In the genomic region with DNA sequence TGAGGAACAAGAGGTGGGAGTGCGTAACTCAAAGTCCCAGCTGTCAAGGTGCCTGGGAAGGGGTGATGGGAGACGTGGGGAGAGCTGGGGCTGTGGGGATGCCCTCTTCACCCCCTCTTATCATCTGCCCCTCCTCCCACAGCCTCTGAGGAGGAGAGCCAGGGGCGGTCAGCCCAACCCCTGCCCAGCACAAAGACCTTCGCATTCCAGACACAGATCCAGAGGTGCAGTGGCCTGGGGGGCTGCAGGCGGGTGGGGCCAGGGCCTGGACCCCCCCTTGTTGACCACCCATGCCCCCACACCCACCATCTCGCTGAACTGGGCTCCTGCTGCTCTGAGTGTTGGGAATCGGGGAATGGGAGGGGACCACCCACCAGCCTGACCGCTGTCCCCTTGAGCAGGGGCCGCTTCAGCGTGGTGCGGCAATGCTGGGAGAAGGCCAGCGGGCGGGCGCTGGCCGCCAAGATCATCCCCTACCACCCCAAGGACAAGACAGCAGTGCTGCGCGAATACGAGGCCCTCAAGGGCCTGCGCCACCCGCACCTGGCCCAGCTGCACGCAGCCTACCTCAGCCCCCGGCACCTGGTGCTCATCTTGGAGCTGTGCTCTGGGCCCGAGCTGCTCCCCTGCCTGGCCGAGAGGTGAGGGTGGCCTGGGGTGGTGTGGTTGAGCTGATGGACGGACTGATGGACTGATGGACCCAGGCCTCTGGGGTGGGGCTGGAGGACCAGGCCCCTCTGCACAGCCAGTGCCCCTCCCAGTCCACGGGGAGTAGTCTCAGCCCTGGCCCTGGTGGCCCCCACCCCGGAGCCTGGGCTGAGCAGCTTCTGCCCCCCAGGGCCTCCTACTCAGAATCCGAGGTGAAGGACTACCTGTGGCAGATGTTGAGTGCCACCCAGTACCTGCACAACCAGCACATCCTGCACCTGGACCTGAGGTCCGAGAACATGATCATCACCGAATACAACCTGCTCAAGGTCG, we compare ENCODE assay signal across 17 cellular contexts. TPM values are rescaled to one million over a fixed set of nuclear protein-coding genes. Genes with fewer than 3 reads are reported as not detected.
DNase-seq lines count a peak whose midpoint lies in the region; ATAC-seq and TF ChIP-seq lines count a peak whose summit lies in the region.
"Had no signal": no experiment of that assay in that cellular context is flagged by ENCODE, and none has a peak within 500 bp of the region (broad histone marks: within the 10 kb centered on the region; RNA-seq: fewer than 3 reads in every experiment).

No MANE protein-coding gene starts in this region.

- H3K9me3 Mint-ChIP-seq in CD4-positive, alpha-beta T cell: no peaks in the 10 kb centered on the region
- H3K9me3 Mint-ChIP-seq: dendritic cell treated with granulocyte-macrophage colony-stimulating factor and Interleukin-4, amounts not matched to agents 40 ng/mL and 50 ng/mL, for 4 days had no signal

- no peaks in the 10 kb centered on the region for H3K4me1 Mint-ChIP-seq in CD4-positive, alpha-beta T cell (ENCODE audit: low read depth)

- H3K4me3 ChIP-seq in NT2/D1 (ENCODE audit: insufficient read length, low read depth) (peak overlapping the region; percentile 53), parathyroid adenoma (ENCODE audit: low read depth, low read length) (no peak overlapping the region)

- no peak for ATAC-seq in CD4-positive, alpha-beta T cell (ENCODE audit: poor library complexity)
- ATAC-seq in HG02970 (IDR thresholded peaks at IDR 0.05; ENCODE audit: low FRiP score, unreplicated experiment) (no peak), HG03342 (IDR thresholded peaks at IDR 0.05; ENCODE audit: unreplicated experiment) (no peak)
- ATAC-seq: heart left ventricle had no signal

- H3K9me3 ChIP-seq in CD4-positive, alpha-beta T cell (ENCODE audit: control insufficient read depth, low read length): no peaks in the 10 kb centered on the region
- no peaks in the 10 kb centered on the region for H3K9me3 ChIP-seq in NT2/D1 (ENCODE audit: insufficient read depth, low read length)
- H3K9me3 ChIP-seq in parathyroid adenoma (ENCODE audit: control insufficient read depth, low read length): no peaks in the 10 kb centered on the region
- H3K9me3 ChIP-seq: esophagus squamous epithelium, heart left ventricle, suprapubic skin had no signal

- POLR2A ChIA-PET in CD4-positive, alpha-beta T cell (lab: Charles Lee): no interaction called here

- H3K27me3 Mint-ChIP-seq in CD4-positive, alpha-beta T cell: no peaks in the 10 kb centered on the region

- DNase-seq in CD4-positive, alpha-beta T cell: no peak
- DNase-seq in NT2/D1 (ENCODE audit: low read depth, low spot score) (no peak), cardiac septum (ENCODE audit: low spot score) (peak; percentile 59), iPS-NIHi11 (ENCODE audit: low spot score) (no peak), DMS53 (lab: John Stamatoyannopoulos, UW) (no peak)
- DNase-seq: activated CD4-positive, alpha-beta T cell treated with anti-CD3 and anti-CD28 coated beads, Interleukin-2, amount 50 U/mL, for 4 hours; activated effector memory CD4-positive, alpha-beta T cell treated with Interleukin-2 at 50 U/mL for 16 hours; esophagus squamous epithelium; NCI-H187; stimulated activated CD4-positive, alpha-beta T cell treated with anti-CD3 and anti-CD28 coated beads, Interleukin-2, amount 100 ng/mL, for 24 hours had no signal

- H3K27ac ChIP-seq in CD4-positive, alpha-beta T cell (ENCODE audit: low read depth, low read length): no peak overlapping the region
- H3K27ac ChIP-seq in parathyroid adenoma: no peak overlapping the region
- H3K27ac ChIP-seq: C4-2B, suprapubic skin had no signal

- H3K79me2 ChIP-seq in parathyroid adenoma: no peaks in the 10 kb centered on the region

- H3K4me1 ChIP-seq in NT2/D1 (ENCODE audit: insufficient read depth, insufficient read length) (peaks cover 25% of the 10 kb centered on the region), parathyroid adenoma (peaks cover 4% of the 10 kb centered on the region)

- H3K9ac ChIP-seq in NT2/D1 (ENCODE audit: insufficient read length, low read depth): no peak overlapping the region
- no peak overlapping the region for H3K9ac ChIP-seq in parathyroid adenoma

- TF ChIP-seq CTCF in CD4-positive, alpha-beta T cell (IDR thresholded peaks at IDR 0.05): no peak
- TF ChIP-seq CTCF in parathyroid adenoma (IDR thresholded peaks at IDR 0.05): no peak

- H3K4me3 Mint-ChIP-seq in CD4-positive, alpha-beta T cell: peak overlapping the region; percentile 54
- H3K4me3 Mint-ChIP-seq: dendritic cell treated with granulocyte-macrophage colony-stimulating factor and Interleukin-4, amounts not matched to agents 40 ng/mL and 50 ng/mL, for 4 days had no signal

- no peak overlapping the region for H2AFZ ChIP-seq in parathyroid adenoma

- no peaks in the 10 kb centered on the region for H3K36me3 ChIP-seq in NT2/D1 (ENCODE audit: insufficient read depth, insufficient read length, low read length)
- no peaks in the 10 kb centered on the region for H3K36me3 ChIP-seq in parathyroid adenoma (ENCODE audit: control insufficient read depth, insufficient read depth, low read length)
- H3K36me3 ChIP-seq: esophagus squamous epithelium, suprapubic skin had no signal

- peak overlapping the region; percentile 81 for H3K4me2 ChIP-seq in parathyroid adenoma (ENCODE audit: low read length)

- H3K27me3 ChIP-seq in CD4-positive, alpha-beta T cell (ENCODE audit: control insufficient read depth, insufficient read depth, low read length): no peaks in the 10 kb centered on the region
- peaks cover 33% of the 10 kb centered on the region for H3K27me3 ChIP-seq in NT2/D1 (ENCODE audit: insufficient read depth, insufficient read length)
- no peaks in the 10 kb centered on the region for H3K27me3 ChIP-seq in parathyroid adenoma (ENCODE audit: control insufficient read depth, insufficient read depth, low read length)
- H3K27me3 ChIP-seq: suprapubic skin had no signal

- intact Hi-C loops in CD4-positive, alpha-beta T cell (cut with DNase I, micrococcal nuclease): no loop called here
- intact Hi-C loops in cardiac septum (cut with DNase I): no loop called here

- peaks cover 3% of the 10 kb centered on the region for H3K36me3 Mint-ChIP-seq in CD4-positive, alpha-beta T cell (ENCODE audit: low read depth)

- CTCF ChIA-PET in CD4-positive, alpha-beta T cell (lab: Charles Lee): no interaction called here

- no peak overlapping the region for H3K27ac Mint-ChIP-seq in CD4-positive, alpha-beta T cell
- H3K27ac Mint-ChIP-seq: dendritic cell treated with granulocyte-macrophage colony-stimulating factor and Interleukin-4, amounts not matched to agents 40 ng/mL and 50 ng/mL, for 4 days had no signal

RNA-seq across cellular contexts. Expression of a gene that starts 29.7 kb away (rescaled TPM):
- 10 to 100 TPM; 32.0 to 32.6 TPM for total RNA-seq in CD4-positive, alpha-beta T cell
- 7.3 TPM for total RNA-seq in cardiac septum

RNA-seq across cellular contexts. Expression of a gene that starts 39.7 kb away (rescaled TPM):
- under 1 TPM; 0.73 to 0.96 TPM for total RNA-seq in CD4-positive, alpha-beta T cell
- total RNA-seq in cardiac septum: 0.46 TPM
